8 cellular contexts compared by ENCODE assay signal in the genomic region with DNA sequence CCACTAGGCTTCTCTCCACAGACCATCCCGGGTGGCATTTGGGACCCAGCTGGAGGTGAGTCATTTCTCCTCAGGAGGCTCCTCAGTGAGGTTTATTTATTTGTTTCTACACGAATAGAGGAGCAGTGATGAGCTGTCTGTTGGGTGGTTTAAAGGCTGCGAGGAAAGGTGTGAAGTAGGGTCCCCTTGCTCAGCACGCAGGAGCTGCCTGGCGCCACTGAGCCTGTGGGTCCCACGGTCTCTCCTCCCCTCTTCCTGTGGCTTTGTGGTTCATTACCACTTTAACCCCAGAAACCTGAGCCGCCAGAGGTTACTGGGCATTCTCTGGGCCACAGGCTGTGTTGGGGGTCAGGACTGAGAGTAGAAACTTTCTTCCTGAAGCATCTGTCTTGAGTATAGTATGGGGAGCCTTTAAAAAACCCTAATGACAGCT. TPM values are rescaled to one million over a fixed set of nuclear protein-coding genes. Genes with fewer than 3 reads are reported as not detected.
A peak's percentile ranks its signal among the peaks of the same experiment; 100 is the strongest.
DNase-seq lines count a peak whose midpoint lies in the region; TF ChIP-seq lines count a peak whose summit lies in the region.

No MANE protein-coding gene starts in this region.

- peaks cover 98% of the 10 kb centered on the region for H3K36me3 Mint-ChIP-seq in MCF 10A (ENCODE audit: insufficient read depth, unreplicated experiment)
- H3K36me3 Mint-ChIP-seq in Calu3 (ENCODE audit: insufficient read depth, unreplicated experiment): no peaks in the 10 kb centered on the region

- DNase-seq in MCF 10A (ENCODE audit: unreplicated experiment) (peak; percentile 65), breast epithelium (ENCODE audit: low spot score in 2 of 2) (no peak), KBM-7 (peak; percentile 67), brain pericyte (ENCODE audit: low read depth, low spot score) (peak; percentile 71), transverse colon (no peak), cortex of kidney (lab: John Stamatoyannopoulos, UW) (no peak), Calu3 (no peak), KG1 (lab: John Stamatoyannopoulos, UW) (no peak)

- WGBS in transverse colon (ENCODE audit: low coverage in 1 of 2), 2 donors: 52% methylated on average over 7 of the region's 7 CpGs; no CpG with 5 or more reads in 1 of the 2 donors

- CTCF ChIA-PET in MCF 10A (lab: Yijun Ruan, JAX) (interaction anchor here (0.6 to 1.9 kb wide), 3 partner anchors 9 to 608 kb away, joined by 3 to 9 read pairs (median 3); no protein-coding TSS in a partner anchor), Calu3 (lab: Charles Lee) (interaction anchor here (0.6 to 0.9 kb wide), 2 partner anchors 10 to 415 kb away, joined by 3 read pairs; no protein-coding TSS in a partner anchor)

- BruUV-seq in MCF 10A (replicated peaks; lab: Mats Ljungman, UMichigan): no TSS peak
- no TSS peak for BruUV-seq in Calu3 (replicated peaks; lab: Mats Ljungman, UMichigan)

- POLR2A ChIA-PET in MCF 10A (lab: Yijun Ruan, JAX): no interaction called here

- H3K27me3 ChIP-seq in breast epithelium: no peaks in the 10 kb centered on the region
- H3K27me3 ChIP-seq in transverse colon: no peaks in the 10 kb centered on the region

- H3K27ac Mint-ChIP-seq in MCF 10A (ENCODE audit: low read depth, unreplicated experiment) (no peak overlapping the region), Calu3 (ENCODE audit: unreplicated experiment) (no peak overlapping the region)

- peaks cover 34% of the 10 kb centered on the region for H3K4me1 Mint-ChIP-seq in MCF 10A (ENCODE audit: insufficient read depth, unreplicated experiment)
- H3K4me1 Mint-ChIP-seq in Calu3 (ENCODE audit: low read depth, unreplicated experiment): peaks cover 24% of the 10 kb centered on the region

- no peak for TF ChIP-seq EP300 in transverse colon (IDR thresholded peaks at IDR 0.05; ENCODE audit: low read depth)

- H3K4me3 Mint-ChIP-seq in MCF 10A (ENCODE audit: unreplicated experiment) (no peak overlapping the region), Calu3 (ENCODE audit: low read depth, unreplicated experiment) (no peak overlapping the region)

- no peak for TF ChIP-seq CTCF in MCF 10A (IDR thresholded peaks at IDR 0.05; ENCODE audit: unreplicated experiment)
- no peak for TF ChIP-seq CTCF in breast epithelium (IDR thresholded peaks at IDR 0.05)
- TF ChIP-seq CTCF in transverse colon (IDR thresholded peaks at IDR 0.05): no peak
- TF ChIP-seq CTCF in Calu3 (IDR thresholded peaks at IDR 0.05; ENCODE audit: unreplicated experiment): no peak

- no peaks in the 10 kb centered on the region for H3K36me3 ChIP-seq in breast epithelium
- peaks cover 0 to 26% (median 6%) of the 10 kb centered on the region in 4 donors for H3K36me3 ChIP-seq in transverse colon

- no peaks in the 10 kb centered on the region for H3K9me3 ChIP-seq in breast epithelium
- no peaks in the 10 kb centered on the region for H3K9me3 ChIP-seq in transverse colon

- H3K4me1 ChIP-seq in breast epithelium (no peaks in the 10 kb centered on the region), transverse colon (peaks cover 8 to 46% (median 16%) of the 10 kb centered on the region in 4 donors)

- H3K27ac ChIP-seq in breast epithelium (peak overlapping the region in 1 of 2 donors; percentile 7), transverse colon (peak overlapping the region in 3 of 4 donors; percentile 28 to 78 (median 76))

- H3K4me3 ChIP-seq in breast epithelium (no peak overlapping the region), transverse colon (no peak overlapping the region)

- TF ChIP-seq POLR2A in breast epithelium (IDR thresholded peaks at IDR 0.05) (no peak), transverse colon (IDR thresholded peaks at IDR 0.05) (no peak)

- in situ Hi-C loops in KBM-7 (cut with MboI; ENCODE audit: low pct_unique_long_range_greater_than_20kb, low sequenced_read_pairs): no loop called here
- in situ Hi-C loops in transverse colon (cut with MboI; ENCODE audit: low pct_ligation_motif_present in 1 of 4, low pct_unique_long_range_greater_than_20kb in 1 of 4, low sequenced_read_pairs in 3 of 4): no loop called here

- H3K27me3 Mint-ChIP-seq in MCF 10A (ENCODE audit: insufficient read depth, unreplicated experiment) (no peaks in the 10 kb centered on the region), Calu3 (ENCODE audit: unreplicated experiment) (no peaks in the 10 kb centered on the region)

- H3K9me3 Mint-ChIP-seq in MCF 10A (ENCODE audit: unreplicated experiment) (no peaks in the 10 kb centered on the region), Calu3 (ENCODE audit: low read depth, unreplicated experiment) (no peaks in the 10 kb centered on the region)

- intact Hi-C loops in MCF 10A (cut with micrococcal nuclease): loop anchor here (2.0 kb wide), 1 partner anchor 38 kb away; no protein-coding TSS in a partner anchor
- intact Hi-C loops in breast epithelium (cut with DNase I; ENCODE audit: low total_unique reads): no loop called here
- intact Hi-C loops in transverse colon (cut with DNase I; ENCODE audit: low total_unique reads): no loop called here
- intact Hi-C loops in Calu3 (cut with micrococcal nuclease; ENCODE audit: unreplicated experiment): no loop called here

RNA-seq across cellular contexts. Expression of a gene that starts 39.9 kb away (rescaled TPM):
- 22.8 and 41.0 TPM in 2 replicates for total RNA-seq in MCF 10A (2022)
- 10 to 100 TPM; 23.6 to 26.8 (median 24.0) TPM for total RNA-seq in breast epithelium
- total RNA-seq in transverse colon: 100 to 1,000 TPM in 1 of 4 donors, 10 to 100 TPM in 3; 10.7 to 107 (median 77.3) TPM
- 5.0 and 8.3 TPM in 2 replicates for total RNA-seq in Calu3 (2022)

RNA-seq across cellular contexts. Expression of a gene that starts 57.0 kb away (rescaled TPM):
- total RNA-seq in MCF 10A (2022): not detected in 2 replicates
- 1 to 10 TPM; 2.9 to 5.6 (median 5.6) TPM for total RNA-seq in breast epithelium
- 1 to 10 TPM in 1 of 4 donors, under 1 TPM in 1, not detected in 2; 0.96 to 3.3 TPM for total RNA-seq in transverse colon
- not detected in 2 replicates for total RNA-seq in Calu3 (2022)

RNA-seq across cellular contexts. Expression of a gene that starts 57.2 kb away (rescaled TPM):
- not detected in 2 replicates for total RNA-seq in MCF 10A (2022)
- 10 to 100 TPM in 2 of 3 donors, 1 to 10 TPM in 1; 6.3 to 21.3 (median 21.3) TPM for total RNA-seq in breast epithelium
- total RNA-seq in transverse colon: 10 to 100 TPM in 1 of 4 donors, 1 to 10 TPM in 3; 5.2 to 15.0 (median 6.7) TPM
- total RNA-seq in Calu3 (2022): not detected in 2 replicates

Comparison
In these comparisons a context has a peak if more than half of its experiments do, and no peak if none do; other contexts are left out.
1. DNase-seq: peak in MCF 10A (single experiment), KBM-7 (single experiment) and brain pericyte (single experiment); none in breast epithelium (0 of 2), transverse colon (single experiment), cortex of kidney (single experiment), Calu3 (single experiment) and KG1 (single experiment).